In genomic region chr9:100066539-100066938, GRCh38 we compare ENCODE assay signal across 8 cellular contexts. TPM values are rescaled to one million over a fixed set of nuclear protein-coding genes. Genes with fewer than 3 reads are reported as not detected.
DNase-seq lines count a peak whose midpoint lies in the region; ATAC-seq and TF ChIP-seq lines count a peak whose summit lies in the region.

No MANE protein-coding gene starts in this region.

- ATAC-seq in GM19395 (IDR thresholded peaks at IDR 0.05; ENCODE audit: unreplicated experiment) (peak; percentile 66), HG03520 (IDR thresholded peaks at IDR 0.05; ENCODE audit: unreplicated experiment) (peak; percentile 85), HG03097 (IDR thresholded peaks at IDR 0.05; ENCODE audit: low FRiP score, unreplicated experiment) (no peak)

- peaks cover 8% of the 10 kb centered on the region for H3K36me3 Mint-ChIP-seq in endothelial cell (ENCODE audit: low read depth, unreplicated experiment)

- H3K27ac Mint-ChIP-seq in endothelial cell (ENCODE audit: unreplicated experiment), result no peak overlapping the region

- DNase-seq in endothelial cell (ENCODE audit: low spot score), result no peak
- DNase-seq in NCI-H1092 (lab: John Stamatoyannopoulos, UW), result no peak
- DNase-seq in amniotic stem cell (lab: John Stamatoyannopoulos, UW), result no peak
- no peak for DNase-seq in cerebellar cortex (ENCODE audit: low spot score)

- no peaks in the 10 kb centered on the region for H3K27me3 ChIP-seq in ACC112 (ENCODE audit: insufficient read depth, low read length)

- peaks cover 12% of the 10 kb centered on the region for H3K4me1 Mint-ChIP-seq in endothelial cell (ENCODE audit: unreplicated experiment)

- no peak for TF ChIP-seq CTCF in endothelial cell (IDR thresholded peaks at IDR 0.05; ENCODE audit: unreplicated experiment)

- H3K4me3 Mint-ChIP-seq in endothelial cell (ENCODE audit: unreplicated experiment), result peak overlapping the region; percentile 59

- H3K36me3 ChIP-seq in ACC112 (ENCODE audit: insufficient read depth, low read length), result no peaks in the 10 kb centered on the region

- peaks cover 21% of the 10 kb centered on the region for H3K79me2 ChIP-seq in ACC112 (ENCODE audit: control insufficient read depth, insufficient read depth, low read length, unreplicated experiment)

- peak overlapping the region; percentile 64 for H3K4me3 ChIP-seq in ACC112 (ENCODE audit: low read depth, low read length)

- H3K9me3 Mint-ChIP-seq in endothelial cell (ENCODE audit: unreplicated experiment), result no peaks in the 10 kb centered on the region

- H3K27me3 Mint-ChIP-seq in endothelial cell (ENCODE audit: unreplicated experiment), result peaks cover 5% of the 10 kb centered on the region

- peak overlapping the region; percentile 81 for H3K27ac ChIP-seq in ACC112 (ENCODE audit: low read depth, low read length)

- H2AFZ ChIP-seq in ACC112 (ENCODE audit: low read length, unreplicated experiment), result no peak overlapping the region

- H3K4me1 ChIP-seq in ACC112 (ENCODE audit: control insufficient read depth, insufficient read depth, low read length, unreplicated experiment), result peaks cover 41% of the 10 kb centered on the region

RNA-seq across cellular contexts. Expression of gene ERP44, which starts 32.3 kb away (rescaled TPM):
- total RNA-seq in endothelial cell (ENCODE audit: unreplicated experiment), result 14.5 TPM

RNA-seq across cellular contexts. Expression of gene INVS, which starts 32.5 kb away (rescaled TPM):
- total RNA-seq in endothelial cell (ENCODE audit: unreplicated experiment), result 21.6 TPM
